In genomic region chr4:106038908-106039307, GRCh38 we compare ENCODE assay signal across 22 cellular contexts.
"Had no signal": no experiment of that assay in that cellular context is flagged by ENCODE, and none has a peak within 500 bp of the region (broad histone marks: within the 10 kb centered on the region; RNA-seq: fewer than 3 reads in every experiment).

No MANE protein-coding gene starts in this region.

- ATAC-seq: Panc1, PC-3, T-cell had no signal

- DNase-seq: KBM-7; MV-4-11; NCI-H1048; NCI-H1105; NCI-H1417; NCI-H1436 treated with DMSO at 0.1 percent for 48 hours; NCI-H1694; NCI-H187 treated with DMSO at 0.1 percent for 48 hours; NCI-H2029 treated with DMSO at 0.1 percent for 48 hours; NCI-H2171 treated with DMSO at 0.1 percent for 48 hours; NCI-H2227 treated with DMSO at 0.1 percent for 48 hours; NCI-H524 treated with DMSO at 0.1 percent for 48 hours; NCI-H774; NK-92 treated with Interleukin-12 subunit alpha and Interleukin-12 subunit beta, amount 100 ng/mL, for 24 hours; PC-3; SHP77; SK-N-SH; SW 1271; T-cell had no signal

- H3K9ac ChIP-seq: SK-N-SH had no signal

- H3K4me3 Mint-ChIP-seq: IgD-negative memory B cell, T-cell had no signal

- H3K36me3 Mint-ChIP-seq: IgD-negative memory B cell, T-cell had no signal

- H3K27ac Mint-ChIP-seq: IgD-negative memory B cell, T-cell had no signal

- H3K9me3 ChIP-seq: SK-N-SH had no signal

- H3K4me1 Mint-ChIP-seq: IgD-negative memory B cell, T-cell had no signal

- H3K9me3 Mint-ChIP-seq: IgD-negative memory B cell, T-cell had no signal

- H3K27ac ChIP-seq: RWPE1 had no signal

- H3K4me2 ChIP-seq: SK-N-SH had no signal

- H3K27me3 Mint-ChIP-seq: IgD-negative memory B cell, T-cell had no signal
